ENCODE assay signal across 1 cellular context in the genomic region with DNA sequence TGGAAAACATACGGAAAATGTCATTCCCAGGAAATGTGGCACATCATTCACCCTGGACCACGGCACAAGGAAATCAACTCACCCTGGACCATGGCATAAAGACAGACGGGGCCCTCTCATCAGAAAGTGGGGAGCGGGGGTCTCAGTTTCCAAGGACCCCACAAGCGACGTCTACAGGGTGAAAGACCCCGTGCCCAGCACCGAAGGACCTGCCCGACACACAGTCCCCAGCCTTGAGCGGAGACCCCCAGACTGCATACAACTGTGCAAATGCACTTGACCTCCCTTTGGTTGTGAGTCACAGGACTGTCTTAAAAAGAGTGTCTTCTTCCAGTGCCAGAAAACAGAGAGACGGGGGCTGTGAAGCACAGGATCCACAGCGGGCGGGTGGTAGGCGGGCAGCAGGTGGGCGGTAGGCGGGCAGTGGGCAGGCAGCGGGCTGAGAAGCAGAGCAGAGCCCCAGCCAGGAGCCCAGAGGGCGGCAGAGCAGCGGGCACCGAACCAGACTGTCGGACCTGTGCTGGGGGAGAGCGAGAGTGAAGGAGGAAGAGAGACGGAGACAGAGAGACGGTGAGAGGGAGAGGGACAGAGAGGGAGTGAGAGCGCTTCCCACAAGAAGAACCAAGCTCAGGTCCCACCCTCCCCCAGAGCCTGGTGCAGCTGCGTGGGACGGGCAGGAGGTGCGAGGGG.
TF ChIP-seq lines count a peak whose summit lies in the region.

No MANE protein-coding gene starts in this region.

TF ChIP-seq in GM12878, 131 proteins besides CTCF, POLR2A, EP300 and RAD21:
- TF ChIP-seq IKZF1 (conservative IDR thresholded peaks at IDR 0.05) = 0 out of 2 replicates have a peak, but pooled peaks have one; percentile 13
- no peak for TF ChIP-seq ZNF217 (IDR thresholded peaks at IDR 0.05)
